In genomic region chr14:88269816-88270416, GRCh38 we compare ENCODE assay signal across 22 cellular contexts. TPM values are rescaled to one million over a fixed set of nuclear protein-coding genes. Genes with fewer than 3 reads are reported as not detected.
DNase-seq lines count a peak whose midpoint lies in the region; ATAC-seq, FAIRE-seq and TF ChIP-seq lines count a peak whose summit lies in the region.
"Had no signal": no experiment of that assay in that cellular context is flagged by ENCODE, and none has a peak within 500 bp of the region (broad histone marks: within the 10 kb centered on the region; RNA-seq: fewer than 3 reads in every experiment).

No MANE protein-coding gene starts in this region.

- no peaks in the 10 kb centered on the region for H3K79me2 ChIP-seq in GM23338 (replicated peaks; ENCODE audit: insufficient read depth)

- peaks cover 9% of the 10 kb centered on the region for H3K4me1 Mint-ChIP-seq in GM23338
- no peaks in the 10 kb centered on the region for H3K4me1 Mint-ChIP-seq in activated T-cell treated with anti-CD3 and anti-CD28 coated beads, Interleukin-2, amount 50 U/mL, for 4 hours (ENCODE audit: low read depth)

- H4K20me1 ChIP-seq in GM23338 (replicated peaks; ENCODE audit: insufficient read depth), result no peaks in the 10 kb centered on the region

- no peaks in the 10 kb centered on the region for H3K36me3 ChIP-seq in GM23338 (ENCODE audit: insufficient read depth)
- H3K36me3 ChIP-seq in duodenal mucosa (ENCODE audit: control insufficient read depth in 1 of 2, insufficient read depth in 2 of 2, low read length in 2 of 2), result no peaks in the 10 kb centered on the region
- no peaks in the 10 kb centered on the region for H3K36me3 ChIP-seq in small intestine (ENCODE audit: control insufficient read depth in 2 of 2, insufficient read depth in 2 of 2, low read length in 2 of 2)
- H3K36me3 ChIP-seq in breast epithelium, result no peaks in the 10 kb centered on the region

- no peaks in the 10 kb centered on the region for H3F3A ChIP-seq in GM23338 (replicated peaks; ENCODE audit: low read depth)

- no peak overlapping the region for H3K4me2 ChIP-seq in GM23338
- H3K4me2 ChIP-seq: A549, KMS-11 had no signal

- H3K27me3 ChIP-seq in GM23338 (ENCODE audit: insufficient read depth) (no peaks in the 10 kb centered on the region), duodenal mucosa (ENCODE audit: control insufficient read depth in 1 of 2, insufficient read depth in 2 of 2, low read length in 2 of 2) (no peaks in the 10 kb centered on the region), small intestine (ENCODE audit: control insufficient read depth in 2 of 2, insufficient read depth in 2 of 2, low read length in 2 of 2) (no peaks in the 10 kb centered on the region), breast epithelium (no peaks in the 10 kb centered on the region)

- peak overlapping the region; percentile 61 to 71 for H3K9ac ChIP-seq in duodenal mucosa (ENCODE audit: low read depth in 1 of 2, low read length in 2 of 2)
- H3K9ac ChIP-seq: KMS-11 had no signal

- H3K4me3 ChIP-seq in GM23338, result no peak overlapping the region
- H3K4me3 ChIP-seq in duodenal mucosa (ENCODE audit: low read depth in 1 of 2, low read length in 2 of 2), result peak overlapping the region; percentile 59 to 73
- H3K4me3 ChIP-seq in small intestine (ENCODE audit: low read depth in 1 of 2, low read length in 2 of 2), result peak overlapping the region in 1 of 2 donors; percentile 33
- H3K4me3 ChIP-seq in breast epithelium, result no peak overlapping the region
- H3K4me3 ChIP-seq: A549, GM12878 had no signal

- peak; percentile 20 for DNase-seq in GM23338 (ENCODE audit: low spot score)
- peak; percentile 20 for DNase-seq in mucosa of gallbladder (ENCODE audit: low spot score)
- peak; percentile 86 for DNase-seq in small intestine
- no peak for DNase-seq in A172 (ENCODE audit: low spot score)
- DNase-seq in breast epithelium (ENCODE audit: low spot score in 2 of 2), result no peak
- no peak for DNase-seq in activated T-cell treated with anti-CD3 and anti-CD28 coated beads, Interleukin-2, amount 50 U/mL, for 4 hours
- DNase-seq: CD4-positive, alpha-beta T cell; DMS153; HFFc6; NCI-H1417 treated with DMSO at 0.1 percent for 48 hours; NCI-H187 treated with DMSO at 0.1 percent for 48 hours; NCI-H226; NCI-H524 treated with DMSO at 0.1 percent for 48 hours; PC-3; SIG-M5 had no signal

- H3K27ac ChIP-seq in GM23338 (ENCODE audit: low read depth) (no peak overlapping the region), duodenal mucosa (ENCODE audit: low read depth, low read length) (peak overlapping the region; percentile 48), small intestine (ENCODE audit: low read depth in 1 of 2, low read length in 1 of 2) (peak overlapping the region; percentile 7 to 91), breast epithelium (no peak overlapping the region)
- H3K27ac ChIP-seq: A549, KMS-11, RWPE1 had no signal

- H3K4me3 Mint-ChIP-seq in GM23338, result no peak overlapping the region
- no peak overlapping the region for H3K4me3 Mint-ChIP-seq in activated T-cell treated with anti-CD3 and anti-CD28 coated beads, Interleukin-2, amount 50 U/mL, for 4 hours
- H3K4me3 Mint-ChIP-seq: CD4-positive, alpha-beta T cell; HFFc6 had no signal

- H2AFZ ChIP-seq in GM23338, result peak overlapping the region; percentile 64

- TF ChIP-seq CTCF in GM23338 (conservative IDR thresholded peaks at IDR 0.05; ENCODE audit: low read depth in 2 of 2) (no peak), breast epithelium (IDR thresholded peaks at IDR 0.05) (no peak)

- H3K9me3 Mint-ChIP-seq in GM23338, result no peaks in the 10 kb centered on the region
- no peaks in the 10 kb centered on the region for H3K9me3 Mint-ChIP-seq in activated T-cell treated with anti-CD3 and anti-CD28 coated beads, Interleukin-2, amount 50 U/mL, for 4 hours
- H3K9me3 Mint-ChIP-seq: CD4-positive, alpha-beta T cell had no signal

- WGBS in small intestine, 3 donors, result 11 to 39% (median 24%) methylated on average over 12 of the region's 12 CpGs

- no peaks in the 10 kb centered on the region for H3K36me3 Mint-ChIP-seq in GM23338 (ENCODE audit: low read depth)
- H3K36me3 Mint-ChIP-seq in activated T-cell treated with anti-CD3 and anti-CD28 coated beads, Interleukin-2, amount 50 U/mL, for 4 hours (ENCODE audit: insufficient read depth), result no peaks in the 10 kb centered on the region

- no peaks in the 10 kb centered on the region for H3K9me3 ChIP-seq in duodenal mucosa (ENCODE audit: control insufficient read depth in 1 of 2, low read length in 2 of 2)
- H3K9me3 ChIP-seq in small intestine (ENCODE audit: control insufficient read depth, low read depth), result no peaks in the 10 kb centered on the region
- no peaks in the 10 kb centered on the region for H3K9me3 ChIP-seq in breast epithelium
- H3K9me3 ChIP-seq: A549 had no signal

- H3K4me1 ChIP-seq in GM23338 (ENCODE audit: insufficient read depth) (no peaks in the 10 kb centered on the region), duodenal mucosa (ENCODE audit: control insufficient read depth in 1 of 2, insufficient read depth in 2 of 2, low read length in 2 of 2) (peaks cover 13 to 18% of the 10 kb centered on the region in 2 donors), small intestine (ENCODE audit: control insufficient read depth in 2 of 2, insufficient read depth in 1 of 2, low read depth in 1 of 2, low read length in 1 of 2) (peaks cover 0 to 4% of the 10 kb centered on the region in 2 donors), breast epithelium (no peaks in the 10 kb centered on the region)
- H3K4me1 ChIP-seq: A549 had no signal

- TF ChIP-seq POLR2A in breast epithelium (IDR thresholded peaks at IDR 0.05), result no peak

- peaks cover 2% of the 10 kb centered on the region for H3K27me3 Mint-ChIP-seq in GM23338 (ENCODE audit: insufficient read depth, low read depth, poor library complexity)
- H3K27me3 Mint-ChIP-seq in activated T-cell treated with anti-CD3 and anti-CD28 coated beads, Interleukin-2, amount 50 U/mL, for 4 hours (ENCODE audit: low read depth), result peaks cover 19% of the 10 kb centered on the region

- peak; percentile 62 for ATAC-seq in GM23338
- ATAC-seq in activated T-cell treated with anti-CD3 and anti-CD28 coated beads, Interleukin-2, amount 50 U/mL, for 4 hours, result no peak
- ATAC-seq: GM12878, PC-3 had no signal

- intact Hi-C loops in breast epithelium (cut with DNase I; ENCODE audit: low total_unique reads), result no loop called here

- FAIRE-seq in small intestine (lab: Jason Lieb, UNC), result no peak
- FAIRE-seq: A549, GM12878 had no signal

- H3K9me2 ChIP-seq in GM23338 (ENCODE audit: insufficient read depth), result no peaks in the 10 kb centered on the region

- H3K27ac Mint-ChIP-seq in GM23338, result no peak overlapping the region
- H3K27ac Mint-ChIP-seq: CD4-positive, alpha-beta T cell; HFFc6 had no signal

TF ChIP-seq in GM23338, 12 proteins besides CTCF, POLR2A, EP300 and RAD21 (continues in another document):
- TF ChIP-seq POLR2AphosphoS5 (IDR thresholded peaks at IDR 0.05; ENCODE audit: low read depth), result no peak

RNA-seq across cellular contexts. Expression of gene KCNK10, which starts 53.2 kb away (rescaled TPM):
- 1.0 TPM in 2 replicates for total RNA-seq in GM23338 (2014; rRNA removed; shearing (Covaris generic))
- polyA plus RNA-seq in GM23338 (2016; fragmentation: Nextera tagmentation; extraction: Ambion mirVana) (0.07 and 0.29 TPM in 2 replicates), small intestine (1 to 10 TPM; 1.9 to 2.9 (median 2.2) TPM)
- total RNA-seq in mucosa of gallbladder (0.60 TPM), breast epithelium (under 1 TPM in 1 of 3 donors, not detected in 2; 0.33 TPM)
- total RNA-seq in A172 (2014; rRNA removed; shearing (Covaris generic)), result not detected in 2 replicates
- not detected for total RNA-seq in activated T-cell treated with anti-CD3 and anti-CD28 coated beads, Interleukin-2, amount 50 U/mL, for 4 hours
- total RNA-seq: CD4-positive, alpha-beta T cell; HFFc6; HT-29; PC-3 had no signal
- polyA plus RNA-seq: A549, BJ had no signal

Comparison
In these comparisons a context has a peak if more than half of its experiments do, and no peak if none do; other contexts are left out.
1. DNase-seq: peak in GM23338 (single experiment), mucosa of gallbladder (single experiment) and small intestine (single experiment); none in A172 (single experiment), breast epithelium (0 of 2) and activated T-cell treated with anti-CD3 and anti-CD28 coated beads, Interleukin-2, amount 50 U/mL, for 4 hours (single experiment).
2. H3K27ac ChIP-seq: peak in duodenal mucosa (single experiment) and small intestine (2 of 2); none in GM23338 (single experiment) and breast epithelium (0 of 2).
3. H3K4me3 ChIP-seq: peak in duodenal mucosa (2 of 2); none in GM23338 (single experiment) and breast epithelium (0 of 3).